8 cellular contexts compared by ENCODE assay signal in the genomic region with DNA sequence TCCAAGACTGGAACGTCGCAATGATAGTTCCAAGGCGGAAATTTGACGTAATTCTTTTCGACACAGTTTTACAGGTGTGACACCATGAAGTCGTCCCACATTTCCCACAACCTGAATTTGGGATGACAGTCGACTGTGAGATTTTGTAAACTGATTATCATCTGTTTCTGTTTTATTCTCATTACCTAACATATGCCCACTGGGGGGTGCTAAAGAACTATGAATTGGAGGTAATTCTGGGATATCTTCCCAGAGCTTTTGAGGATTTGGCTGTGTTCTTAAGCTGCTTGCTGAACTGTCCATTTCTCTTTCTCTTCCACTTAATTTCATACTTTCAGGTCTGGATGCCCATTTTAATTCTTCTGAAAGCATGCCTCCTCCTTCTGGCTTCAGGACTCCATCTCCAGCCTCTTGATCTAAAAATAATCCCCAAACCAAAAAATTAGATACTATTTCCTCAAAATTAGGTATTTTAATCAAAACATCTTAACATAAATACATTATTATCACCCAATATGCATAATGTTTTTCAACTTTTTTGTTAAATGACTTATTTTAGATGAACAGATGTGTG. TPM values are rescaled to one million over a fixed set of nuclear protein-coding genes. Genes with fewer than 3 reads are reported as not detected.
DNase-seq lines count a peak whose midpoint lies in the region; ATAC-seq, FAIRE-seq and TF ChIP-seq lines count a peak whose summit lies in the region.
"Not testable (repeated sequence)": the region's sequence is repeated elsewhere in the genome, so short reads cannot be mapped to it uniquely, and the experiment has no call there.

No MANE protein-coding gene starts in this region.

- not testable (repeated sequence) for TF ChIP-seq POLR2A in GM12892 (IDR thresholded peaks at IDR 0.05; ENCODE audit: low read depth, low read length); right lobe of liver (IDR thresholded peaks at IDR 0.05); gastrocnemius medialis (IDR thresholded peaks at IDR 0.05)

- in situ Hi-C loops in gastrocnemius medialis (cut with MboI; ENCODE audit: low sequenced_read_pairs in 4 of 4) = not testable (repeated sequence)

- not testable (repeated sequence) for H3K9me2 ChIP-seq in MM.1S (replicated peaks; ENCODE audit: insufficient read depth, low read length)

- H3K4me3 ChIP-seq in MM.1S (ENCODE audit: low read length); right lobe of liver; gastrocnemius medialis: not testable (repeated sequence)

- not testable (repeated sequence) for H3K4me1 Mint-ChIP-seq in effector memory CD8-positive, alpha-beta T cell (ENCODE audit: low read depth in 2 of 2)

- WGBS in right lobe of liver (ENCODE audit: insufficient coverage, low coverage, low lambda C conversion rate, missing lambda C conversion rate) = 61% methylated on average over 7 of the region's 7 CpGs

- not testable (repeated sequence) for H3K27ac ChIP-seq in MM.1S (ENCODE audit: low read length); right lobe of liver; gastrocnemius medialis

- intact Hi-C loops in left cardiac atrium (cut with DNase I); right lobe of liver (cut with DNase I); gastrocnemius medialis (cut with DNase I; ENCODE audit: low total_unique reads): not testable (repeated sequence)

- ATAC-seq in effector memory CD8-positive, alpha-beta T cell (replicated peaks) = peak; percentile 35
- ATAC-seq in left cardiac atrium (peak; percentile 41 to 67), right lobe of liver (peak; percentile 88 to 97 (median 92)), gastrocnemius medialis (peak; percentile 69 to 74)

- not testable (repeated sequence) for H3K4me1 ChIP-seq in MM.1S (ENCODE audit: low read length); right lobe of liver; gastrocnemius medialis

- H3K9me3 ChIP-seq in MM.1S (replicated peaks; ENCODE audit: insufficient read depth, low read length); right lobe of liver; gastrocnemius medialis: not testable (repeated sequence)

- not testable (repeated sequence) for H3K27me3 ChIP-seq in MM.1S (replicated peaks; ENCODE audit: insufficient read depth, low read length); right lobe of liver; gastrocnemius medialis

- H3K27ac Mint-ChIP-seq in effector memory CD8-positive, alpha-beta T cell = not testable (repeated sequence)

- H3F3A ChIP-seq in MM.1S (ENCODE audit: insufficient read depth, low read length) = not testable (repeated sequence)

- FAIRE-seq in A204.1 (lab: Jason Lieb, UNC) (peak; percentile 99), GM12892 (lab: Jason Lieb, UNC) (peak; percentile 96), TTC549 (lab: Jason Lieb, UNC) (peak; percentile 97)

- not testable (repeated sequence) for H3K4me3 Mint-ChIP-seq in effector memory CD8-positive, alpha-beta T cell

- not testable (repeated sequence) for H4K20me1 ChIP-seq in MM.1S (ENCODE audit: insufficient read depth, low read length)

- H3K36me3 Mint-ChIP-seq in effector memory CD8-positive, alpha-beta T cell (ENCODE audit: insufficient read depth) = not testable (repeated sequence)

- not testable (repeated sequence) for H3K27me3 Mint-ChIP-seq in effector memory CD8-positive, alpha-beta T cell

- not testable (repeated sequence) for H3K9ac ChIP-seq in MM.1S (ENCODE audit: low read length)

- DNase-seq in GM12892 (ENCODE audit: insufficient read length); MM.1S; effector memory CD8-positive, alpha-beta T cell; left cardiac atrium; right lobe of liver; gastrocnemius medialis: not testable (repeated sequence)

- H2AFZ ChIP-seq in MM.1S (ENCODE audit: low read length) = not testable (repeated sequence)

- H3K36me3 ChIP-seq in MM.1S (replicated peaks; ENCODE audit: insufficient read depth, low read length); right lobe of liver; gastrocnemius medialis: not testable (repeated sequence)

- TF ChIP-seq CTCF in MM.1S (IDR thresholded peaks at IDR 0.05; ENCODE audit: low read length) = 0 out of 2 replicates have a peak, but pooled peaks have one; percentile 9
- peak in 3 of 4 donors; percentile 4 to 23 (median 12) for TF ChIP-seq CTCF in right lobe of liver (IDR thresholded peaks at IDR 0.05)
- TF ChIP-seq CTCF in gastrocnemius medialis (IDR thresholded peaks at IDR 0.05 in 4 of 5, conservative IDR thresholded peaks at IDR 0.05 in 1 of 5) = peak in 1 of 5 experiments; percentile 15

- H3K79me2 ChIP-seq in MM.1S (ENCODE audit: low read length) = not testable (repeated sequence)

- not testable (repeated sequence) for H3K4me2 ChIP-seq in MM.1S (ENCODE audit: low read depth, low read length)

- not testable (repeated sequence) for H3K9me3 Mint-ChIP-seq in effector memory CD8-positive, alpha-beta T cell

RNA-seq across cellular contexts. Expression of gene GKAP1, which starts 19.6 kb away (rescaled TPM):
- polyA plus RNA-seq in GM12892 (2012; ENCODE audit: missing spikeins) = 3.5 TPM
- 10 to 100 TPM; 12.5 to 18.3 TPM for total RNA-seq in left cardiac atrium
- 1 to 10 TPM; 4.0 to 7.4 (median 5.6) TPM for total RNA-seq in right lobe of liver
- total RNA-seq in gastrocnemius medialis = 10 to 100 TPM; 23.7 to 40.0 (median 35.9) TPM

Comparison
In these comparisons a context has a peak if more than half of its experiments do, and no peak if none do; other contexts are left out.
1. ATAC-seq: peak in every context shown above with its lines; median percentile 92 in right lobe of liver; 72 in gastrocnemius medialis; 54 in left cardiac atrium; 35 in effector memory CD8-positive, alpha-beta T cell.